Comparison of ENCODE assay signal across 27 cellular contexts in the genomic region with DNA sequence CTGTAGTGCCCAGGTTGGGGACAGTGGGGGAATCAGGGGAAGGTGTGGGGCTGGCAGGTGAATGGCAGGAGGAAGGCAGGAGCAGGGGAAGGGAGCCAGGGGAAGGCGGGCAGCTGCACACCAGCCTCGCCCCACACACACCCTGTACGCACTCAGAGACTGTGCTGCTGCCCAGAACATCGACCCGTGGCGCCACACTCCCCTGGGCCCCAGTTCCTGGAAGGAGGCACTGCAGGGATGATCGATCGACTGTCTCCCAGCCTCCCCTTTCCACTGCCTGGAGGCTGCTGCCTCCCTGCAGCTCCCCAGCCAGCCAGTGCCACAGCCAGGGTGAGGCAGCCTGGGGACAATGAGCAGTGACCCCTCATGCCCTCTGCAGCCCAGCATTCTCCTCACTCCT.
"Had no signal": no experiment of that assay in that cellular context is flagged by ENCODE, and none has a peak within 500 bp of the region (broad histone marks: within the 10 kb centered on the region; RNA-seq: fewer than 3 reads in every experiment).

No MANE protein-coding gene starts in this region.

- DNase-seq: hippocampal formation; left colon; left lung; lower lobe of right lung; mammary epithelial cell; mesenchymal stem cell; naive B cell; natural killer cell; nephron progenitor cell; ovary; retina; sigmoid colon; small intestine; spleen; stimulated activated CD4-positive, alpha-beta T cell treated with anti-CD3 and anti-CD28 coated beads, Interleukin-4, amount 100 ng/mL, for 24 hours; stimulated activated naive CD4-positive, alpha-beta T cell; tibial artery; uterus had no signal

- H3K36me3 Mint-ChIP-seq: naive B cell; natural killer cell; neural progenitor cell; stimulated activated effector memory CD8-positive, alpha-beta T cell treated with anti-CD3 and anti-CD28 coated beads, Interleukin-12 subunit alpha, Interleukin-12 subunit beta, amount 100 ng/mL, for 72 hours; type B pancreatic cell had no signal

- H2AFZ ChIP-seq: neural progenitor cell had no signal

- H3K4me3 Mint-ChIP-seq: natural killer cell; nephron progenitor cell; stimulated activated effector memory CD8-positive, alpha-beta T cell treated with anti-CD3 and anti-CD28 coated beads, Interleukin-12 subunit alpha, Interleukin-12 subunit beta, amount 100 ng/mL, for 72 hours; stimulated activated naive CD8-positive, alpha-beta T cell treated with anti-CD3 and anti-CD28 coated beads, Interleukin-15, Interleukin-2, amounts not matched to agents 100 ng/mL and 50 ng/mL, for 24 hours; type B pancreatic cell had no signal

- H3K4me1 Mint-ChIP-seq: naive B cell; natural killer cell; stimulated activated effector memory CD8-positive, alpha-beta T cell treated with anti-CD3 and anti-CD28 coated beads, Interleukin-12 subunit alpha, Interleukin-12 subunit beta, amount 100 ng/mL, for 72 hours had no signal

- H3K9me3 Mint-ChIP-seq: naive B cell; natural killer cell; nephron progenitor cell; neural progenitor cell; stimulated activated effector memory CD8-positive, alpha-beta T cell treated with anti-CD3 and anti-CD28 coated beads, Interleukin-12 subunit alpha, Interleukin-12 subunit beta, amount 100 ng/mL, for 72 hours; stimulated activated naive CD8-positive, alpha-beta T cell treated with anti-CD3 and anti-CD28 coated beads, Interleukin-15, Interleukin-2, amounts not matched to agents 100 ng/mL and 50 ng/mL, for 24 hours; type B pancreatic cell had no signal

- H3K27me3 ChIP-seq: neural progenitor cell, ovary, sigmoid colon, suprapubic skin, uterus had no signal

- H3K4me1 ChIP-seq: left lung, lower lobe of right lung, prostate gland, sigmoid colon, suprapubic skin, tibial artery, uterus had no signal

- H3K9me3 ChIP-seq: left lung, lower lobe of right lung, ovary, prostate gland, sigmoid colon, spleen, suprapubic skin, thoracic aorta, tibial artery, uterus had no signal

- FAIRE-seq: keratinocyte, small intestine had no signal

- H3K27ac Mint-ChIP-seq: natural killer cell; nephron progenitor cell; stimulated activated effector memory CD8-positive, alpha-beta T cell treated with anti-CD3 and anti-CD28 coated beads, Interleukin-12 subunit alpha, Interleukin-12 subunit beta, amount 100 ng/mL, for 72 hours; stimulated activated naive CD8-positive, alpha-beta T cell treated with anti-CD3 and anti-CD28 coated beads, Interleukin-15, Interleukin-2, amounts not matched to agents 100 ng/mL and 50 ng/mL, for 24 hours; type B pancreatic cell had no signal

- H3K27ac ChIP-seq: left lung, lower lobe of right lung, neural progenitor cell, ovary, prostate gland, sigmoid colon, spleen, suprapubic skin, thoracic aorta, tibial artery, uterus had no signal

- H3K4me2 ChIP-seq: neural progenitor cell had no signal

- ATAC-seq: left colon; left lung; lower lobe of right lung; natural killer cell; right cardiac atrium; stimulated activated effector memory CD8-positive, alpha-beta T cell treated with anti-CD3 and anti-CD28 coated beads, Interleukin-12 subunit alpha, Interleukin-12 subunit beta, amount 100 ng/mL, for 72 hours had no signal

- H3K4me3 ChIP-seq: left lung, lower lobe of right lung, neural progenitor cell, ovary, prostate gland, sigmoid colon, spleen, suprapubic skin, thoracic aorta, tibial artery, uterus had no signal

- H3K36me3 ChIP-seq: left lung, lower lobe of right lung, neural progenitor cell, ovary, prostate gland, sigmoid colon, spleen, suprapubic skin, thoracic aorta, tibial artery, uterus had no signal

- H3K9ac ChIP-seq: neural progenitor cell had no signal
